12 cellular contexts compared by ENCODE assay signal in the genomic region with DNA sequence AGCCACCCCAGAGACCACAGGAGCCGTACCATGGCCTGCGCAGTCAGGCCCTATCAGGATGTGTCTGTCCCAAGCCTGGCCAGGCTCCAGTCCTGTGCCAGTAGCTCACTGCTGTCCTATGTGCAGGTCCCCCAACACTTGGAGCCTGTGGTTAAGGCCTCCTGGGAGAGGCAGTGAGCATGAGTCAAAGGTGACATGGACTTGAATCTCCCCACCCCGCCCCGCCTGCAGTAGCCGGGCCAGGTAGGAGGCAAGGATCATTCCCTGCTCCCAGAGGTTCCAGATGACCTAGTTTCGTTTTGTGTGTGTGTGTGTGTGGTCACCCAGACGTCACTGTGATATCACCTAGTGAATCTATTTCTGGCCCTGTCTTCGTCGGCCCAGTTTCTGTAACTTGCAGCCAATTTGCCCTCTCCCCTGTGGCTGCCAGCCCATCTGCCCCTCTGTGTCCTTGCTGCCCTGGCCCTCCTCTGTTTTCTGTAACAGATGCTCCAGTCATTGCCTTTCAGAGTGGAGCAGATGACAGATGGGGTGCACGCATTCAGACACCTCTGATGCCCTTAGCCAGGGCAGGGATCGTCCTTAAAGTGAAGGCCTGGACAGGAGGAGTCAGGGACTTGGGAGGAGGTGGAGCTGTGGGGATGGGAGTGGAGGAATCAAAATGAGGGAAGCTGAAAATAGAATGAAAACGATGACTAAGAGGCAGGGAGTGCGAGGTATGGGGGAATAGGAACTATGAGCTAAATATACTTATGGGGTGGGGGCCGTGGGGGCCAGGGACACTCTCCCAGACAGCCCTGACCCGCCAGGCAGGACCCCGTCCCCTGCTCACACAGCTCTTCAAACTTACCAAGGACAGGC. TPM values are rescaled to one million over a fixed set of nuclear protein-coding genes. Genes with fewer than 3 reads are reported as not detected.
DNase-seq lines count a peak whose midpoint lies in the region; ATAC-seq and TF ChIP-seq lines count a peak whose summit lies in the region.
"Had no signal": no experiment of that assay in that cellular context is flagged by ENCODE, and none has a peak within 500 bp of the region (broad histone marks: within the 10 kb centered on the region; RNA-seq: fewer than 3 reads in every experiment).

No MANE protein-coding gene starts in this region.

- no peaks in the 10 kb centered on the region for H3K9me3 ChIP-seq in mucosa of descending colon
- H3K9me3 ChIP-seq: HAP-1 had no signal

- no peak overlapping the region for H3K4me3 ChIP-seq in mucosa of descending colon
- H3K4me3 ChIP-seq: HAP-1 had no signal

- H3K4me1 ChIP-seq in mucosa of descending colon (ENCODE audit: low read depth) = no peaks in the 10 kb centered on the region
- H3K4me1 ChIP-seq: HAP-1 had no signal

- DNase-seq in COLO668 (lab: John Stamatoyannopoulos, UW; ENCODE audit: unreplicated experiment) = peak; percentile 17
- DNase-seq in NCI-H2171 (lab: John Stamatoyannopoulos, UW) = peak; percentile 97
- peak; percentile 44 to 79 (median 62) for DNase-seq in mucosa of descending colon
- no peak for DNase-seq in activated CD8-positive, alpha-beta memory T cell treated with anti-CD3 and anti-CD28 coated beads, Interleukin-2, amount 50 U/mL, for 48 hours
- no peak for DNase-seq in NCI-H526 (lab: John Stamatoyannopoulos, UW)
- DNase-seq in germinal center (ENCODE audit: low spot score) = no peak
- DNase-seq: activated CD4-positive, alpha-beta memory T cell treated with anti-CD3 and anti-CD28 coated beads for 36 hours; NCI-H2081 treated with DMSO at 0.1 percent for 48 hours had no signal

- intact Hi-C loops in mucosa of descending colon (cut with DNase I, micrococcal nuclease) = no loop called here

- H3K27ac ChIP-seq in cingulate gyrus (ENCODE audit: low read depth, low read length) = peak overlapping the region; percentile 81

- ATAC-seq in mucosa of descending colon = peak; percentile 83
- ATAC-seq in GM21390 (IDR thresholded peaks at IDR 0.05; ENCODE audit: unreplicated experiment) = no peak

- TF ChIP-seq CTCF in mucosa of descending colon (IDR thresholded peaks at IDR 0.05) = no peak

- H3K36me3 ChIP-seq in mucosa of descending colon (ENCODE audit: low read depth) = no peaks in the 10 kb centered on the region
- H3K36me3 ChIP-seq: HAP-1 had no signal

RNA-seq across cellular contexts. Expression of gene SLC6A12, which starts 37.4 kb away (rescaled TPM):
- 1 to 10 TPM in 2 of 3 donors, not detected in 1; 1.3 to 5.1 TPM for total RNA-seq in mucosa of descending colon
- total RNA-seq: epithelial cell of proximal tubule had no signal

Comparison
In these comparisons a context has a peak if more than half of its experiments do, and no peak if none do; other contexts are left out.
1. DNase-seq: peak in COLO668 (single experiment), NCI-H2171 (single experiment) and mucosa of descending colon (3 of 3); none in activated CD8-positive, alpha-beta memory T cell treated with anti-CD3 and anti-CD28 coated beads, Interleukin-2, amount 50 U/mL, for 48 hours (single experiment), NCI-H526 (0 of 2) and germinal center (single experiment).